ENCODE assay signal across 25 cellular contexts in genomic region chr22:49686495-49687219, GRCh38.
"Had no signal": no experiment of that assay in that cellular context is flagged by ENCODE, and none has a peak within 500 bp of the region (broad histone marks: within the 10 kb centered on the region; RNA-seq: fewer than 3 reads in every experiment).

No MANE protein-coding gene starts in this region.

- ATAC-seq: esophagus mucosa; gastrocnemius medialis; left cardiac atrium; left lung; naive thymus-derived CD4-positive, alpha-beta T cell; right cardiac atrium had no signal

- H3K4me1 ChIP-seq: gastrocnemius medialis, left lung, neural progenitor cell, prostate gland, stomach, thyroid gland, upper lobe of left lung had no signal

- H3K27me3 ChIP-seq: neural progenitor cell, thyroid gland, upper lobe of left lung had no signal

- DNase-seq: cerebellar nuclear complex; dorsolateral prefrontal cortex; effector CD4-positive, alpha-beta T cell; foreskin fibroblast; gastrocnemius medialis; left cardiac atrium; left lung; mesendoderm; midbrain; naive thymus-derived CD4-positive, alpha-beta T cell; nucleus accumbens; right cardiac atrium; small intestine; stimulated activated CD4-positive, alpha-beta T cell treated with anti-CD3 and anti-CD28 coated beads, Interleukin-12 subunit alpha, Interleukin-12 subunit beta, amount 100 ng/mL, for 4 hours; stimulated activated CD4-positive, alpha-beta T cell treated with anti-CD3 and anti-CD28 coated beads, Interleukin-1b, Interleukin-23, amount 100 ng/mL, for 48 hours; stimulated activated CD4-positive, alpha-beta T cell treated with anti-CD3 and anti-CD28 coated beads, Interleukin-4, amount 100 ng/mL, for 1 hour; stimulated activated CD8-positive, alpha-beta memory T cell treated with anti-CD3 and anti-CD28 coated beads, Interleukin-4, amount 100 ng/mL, for 48 hours; stimulated activated naive CD4-positive, alpha-beta T cell treated with Interleukin-2 at 50 U/mL for 16 hours; stomach; thyroid gland had no signal

- H3K27ac ChIP-seq: dorsolateral prefrontal cortex, epithelial cell of prostate, gastrocnemius medialis, left lung, neural progenitor cell, prostate gland, stomach, thyroid gland, upper lobe of left lung had no signal

- H3K4me3 ChIP-seq: dorsolateral prefrontal cortex, gastrocnemius medialis, left lung, neural progenitor cell, prostate gland, stomach, thyroid gland, upper lobe of left lung had no signal

- H3K36me3 ChIP-seq: gastrocnemius medialis, left lung, neural progenitor cell, prostate gland, stomach, thyroid gland, upper lobe of left lung had no signal

- H3K9me3 ChIP-seq: gastrocnemius medialis, prostate gland, thyroid gland, upper lobe of left lung had no signal
